In genomic region chr14:70567791-70568190, GRCh38 we compare ENCODE assay signal across 9 cellular contexts. TPM values are rescaled to one million over a fixed set of nuclear protein-coding genes. Genes with fewer than 3 reads are reported as not detected.
A peak's percentile ranks its signal among the peaks of the same experiment; 100 is the strongest.
DNase-seq lines count a peak whose midpoint lies in the region; ATAC-seq and TF ChIP-seq lines count a peak whose summit lies in the region.
"Had no signal": no experiment of that assay in that cellular context is flagged by ENCODE, and none has a peak within 500 bp of the region (broad histone marks: within the 10 kb centered on the region; RNA-seq: fewer than 3 reads in every experiment).

No MANE protein-coding gene starts in this region.

- peaks cover 5 to 42% (median 24%) of the 10 kb centered on the region in 4 donors for H3K4me1 Mint-ChIP-seq in naive thymus-derived CD8-positive, alpha-beta T cell

- DNase-seq in NCI-H1417 (lab: John Stamatoyannopoulos, UW): peak in 2 of 3 experiments; percentile 3 to 63
- DNase-seq in NCI-H1417 treated with DMSO at 0.1 percent for 48 hours (lab: John Stamatoyannopoulos, UW): no peak
- DNase-seq in HuH-7 (ENCODE audit: low spot score): peak; percentile 29
- peak; percentile 60 for DNase-seq in SK-MEL-5 (ENCODE audit: low read depth, low spot score)
- peak; percentile 12 for DNase-seq in glomerular endothelial cell (ENCODE audit: extremely low read depth, low read depth, low spot score)
- DNase-seq in upper lobe of left lung: no peak
- no peak for DNase-seq in naive thymus-derived CD8-positive, alpha-beta T cell
- no peak for DNase-seq in ascending aorta (ENCODE audit: low spot score in 2 of 2)

- POLR2A ChIA-PET in naive thymus-derived CD8-positive, alpha-beta T cell (lab: Charles Lee): no interaction called here

- no peak overlapping the region for H3K27ac ChIP-seq in upper lobe of left lung
- no peak overlapping the region for H3K27ac ChIP-seq in ascending aorta
- H3K27ac ChIP-seq: BLaER1 treated with 17β-estradiol and CSF1 and Interleukin-3, amounts not matched to agents 10 nM and 100 nM had no signal

- no peak for TF ChIP-seq POLR2A in upper lobe of left lung (IDR thresholded peaks at IDR 0.05)

- H3K4me1 ChIP-seq in upper lobe of left lung (no peaks in the 10 kb centered on the region), ascending aorta (no peaks in the 10 kb centered on the region)
- H3K4me1 ChIP-seq: BLaER1 treated with 17β-estradiol and CSF1 and Interleukin-3, amounts not matched to agents 10 nM and 100 nM had no signal

- 37 to 52% methylated on average over 2 of the region's 2 CpGs for WGBS in upper lobe of left lung, 2 donors

- H3K4me3 Mint-ChIP-seq in naive thymus-derived CD8-positive, alpha-beta T cell: no peak overlapping the region

- no peaks in the 10 kb centered on the region for H3K9me3 ChIP-seq in upper lobe of left lung
- no peaks in the 10 kb centered on the region for H3K9me3 ChIP-seq in ascending aorta

- peak in 1 of 2 donors; percentile 14 for ATAC-seq in upper lobe of left lung (ENCODE audit: low FRiP score in 2 of 2)
- no peak for ATAC-seq in naive thymus-derived CD8-positive, alpha-beta T cell

- TF ChIP-seq EP300 in upper lobe of left lung (IDR thresholded peaks at IDR 0.05): no peak

- in situ Hi-C loops in SK-MEL-5 (cut with HindIII; ENCODE audit: low pct_unique_long_range_greater_than_20kb, low sequenced_read_pairs): no loop called here

- H3K27me3 ChIP-seq in upper lobe of left lung (no peaks in the 10 kb centered on the region), ascending aorta (no peaks in the 10 kb centered on the region)
- H3K27me3 ChIP-seq: BLaER1 treated with 17β-estradiol and CSF1 and Interleukin-3, amounts not matched to agents 10 nM and 100 nM had no signal

- peaks cover 0 to 42% (median 11%) of the 10 kb centered on the region in 4 donors for H3K36me3 ChIP-seq in upper lobe of left lung
- peaks cover 2 to 44% of the 10 kb centered on the region in 2 donors for H3K36me3 ChIP-seq in ascending aorta

- intact Hi-C loops in ascending aorta (cut with DNase I): no loop called here

- H3K27me3 Mint-ChIP-seq in naive thymus-derived CD8-positive, alpha-beta T cell: no peaks in the 10 kb centered on the region

- peaks cover 6 to 28% (median 13%) of the 10 kb centered on the region in 9 donors for H3K9me3 Mint-ChIP-seq in naive thymus-derived CD8-positive, alpha-beta T cell

- TF ChIP-seq CTCF in upper lobe of left lung (IDR thresholded peaks at IDR 0.05): peak in 4 of 6 experiments; percentile 8 to 45 (median 36)
- TF ChIP-seq CTCF in ascending aorta (IDR thresholded peaks at IDR 0.05): no peak

- peak overlapping the region in 1 of 10 donors; percentile 18 for H3K27ac Mint-ChIP-seq in naive thymus-derived CD8-positive, alpha-beta T cell

- H3K4me3 ChIP-seq in upper lobe of left lung: no peak overlapping the region
- no peak overlapping the region for H3K4me3 ChIP-seq in ascending aorta
- H3K4me3 ChIP-seq: BLaER1 treated with 17β-estradiol and CSF1 and Interleukin-3, amounts not matched to agents 10 nM and 100 nM had no signal

- H3K36me3 Mint-ChIP-seq in naive thymus-derived CD8-positive, alpha-beta T cell: peaks cover 41 to 94% (median 65%) of the 10 kb centered on the region in 3 donors

RNA-seq across cellular contexts. Expression of gene MED6, which starts 32.7 kb away (rescaled TPM):
- total RNA-seq in SK-MEL-5 (2014; rRNA removed; shearing (Covaris generic)): 27.3 and 31.6 TPM in 2 replicates
- 19.8 and 21.9 TPM in 2 replicates for polyA plus RNA-seq in SK-MEL-5 (2015; cell fraction: cytosol; rRNA removed)
- polyA plus RNA-seq in SK-MEL-5 (2015; cell fraction: nucleus; rRNA removed): 25.4 and 29.1 TPM in 2 replicates
- 24.0 and 26.8 TPM in 2 replicates for total RNA-seq in glomerular endothelial cell
- 10 to 100 TPM; 17.9 to 56.5 (median 23.4) TPM for total RNA-seq in upper lobe of left lung
- 10 to 100 TPM; 73.8 to 81.8 TPM for total RNA-seq in naive thymus-derived CD8-positive, alpha-beta T cell
- 10 to 100 TPM; 27.4 to 36.0 (median 32.7) TPM for polyA plus RNA-seq in naive thymus-derived CD8-positive, alpha-beta T cell
- 38.0 TPM for total RNA-seq in ascending aorta

RNA-seq across cellular contexts. Expression of gene ADAM20, which starts 33.0 kb away (rescaled TPM):
- total RNA-seq in SK-MEL-5 (2014; rRNA removed; shearing (Covaris generic)): 0.05 and 0.11 TPM in 2 replicates
- not detected in 2 replicates for polyA plus RNA-seq in SK-MEL-5 (2015; cell fraction: cytosol; rRNA removed)
- polyA plus RNA-seq in SK-MEL-5 (2015; cell fraction: nucleus; rRNA removed): 0.16 TPM in 1 of 2 replicates, not detected in the other
- 0.10 and 0.47 TPM in 2 replicates for total RNA-seq in glomerular endothelial cell
- total RNA-seq in upper lobe of left lung: 1 to 10 TPM in 4 of 6 donors, under 1 TPM in 2; 0.34 to 4.3 (median 1.2) TPM
- 1 to 10 TPM in 1 of 2 experiments, under 1 TPM in 1; 0.88 to 1.4 TPM for total RNA-seq in naive thymus-derived CD8-positive, alpha-beta T cell
- polyA plus RNA-seq in naive thymus-derived CD8-positive, alpha-beta T cell: not detected
- 4.6 TPM for total RNA-seq in ascending aorta

Comparison
In these comparisons a context has a peak if more than half of its experiments do, and no peak if none do; other contexts are left out.
1. DNase-seq: peak in NCI-H1417 (2 of 3), HuH-7 (single experiment), SK-MEL-5 (single experiment) and glomerular endothelial cell (single experiment); none in NCI-H1417 treated with DMSO at 0.1 percent for 48 hours (single experiment), upper lobe of left lung (0 of 2), naive thymus-derived CD8-positive, alpha-beta T cell (0 of 10) and ascending aorta (0 of 2).
2. CTCF ChIP-seq: peak in upper lobe of left lung (4 of 6); none in ascending aorta (0 of 3).